Comparison of ENCODE assay signal across 18 cellular contexts in genomic region chr6:7100751-7101078, GRCh38. TPM values are rescaled to one million over a fixed set of nuclear protein-coding genes. Genes with fewer than 3 reads are reported as not detected.
DNase-seq lines count a peak whose midpoint lies in the region; ATAC-seq, FAIRE-seq and TF ChIP-seq lines count a peak whose summit lies in the region.
"Had no signal": no experiment of that assay in that cellular context is flagged by ENCODE, and none has a peak within 500 bp of the region (broad histone marks: within the 10 kb centered on the region; RNA-seq: fewer than 3 reads in every experiment).

No MANE protein-coding gene starts in this region.

- no peak for ATAC-seq in HG02798 (IDR thresholded peaks at IDR 0.05; ENCODE audit: poor library complexity, unreplicated experiment)
- no peak for ATAC-seq in SK-N-SH treated with all-trans-retinoic acid at 6 μM for 48 hours

- CTCF ChIA-PET in H1 (lab: Charles Lee; ENCODE audit: partially characterized antibody) = interaction anchor here (1.2 to 1.3 kb wide), 2 partner anchors 138 to 139 kb away, joined by 4 read pairs; no protein-coding TSS in a partner anchor

- no peaks in the 10 kb centered on the region; a peak in 1 of 22 replicates for H3K9me3 ChIP-seq in BLaER1 treated with 17β-estradiol and CSF1 and Interleukin-3, amounts not matched to agents 10 nM and 100 nM (replicated peaks in 1 of 11)
- H3K9me3 ChIP-seq in Loucy (ENCODE audit: insufficient read depth, low read depth, low read length) (no peaks in the 10 kb centered on the region), H1 (ENCODE audit: insufficient read depth in 2 of 2, low read depth in 1 of 2, low read length in 1 of 2) (no peaks in the 10 kb centered on the region), vagina (no peaks in the 10 kb centered on the region)

- TF ChIP-seq POLR2A in H1 (IDR thresholded peaks at IDR 0.05; ENCODE audit: control extremely low read depth in 1 of 2, low read depth in 2 of 2, low read length in 2 of 2) (no peak), vagina (IDR thresholded peaks at IDR 0.05) (no peak)

- no peak overlapping the region for H3K9ac ChIP-seq in BLaER1 treated with 17β-estradiol and CSF1 and Interleukin-3, amounts not matched to agents 10 nM and 100 nM
- H3K9ac ChIP-seq in Loucy (ENCODE audit: low read depth, low read length, poor library complexity, severe bottlenecking) = no peak overlapping the region
- no peak overlapping the region for H3K9ac ChIP-seq in H1 (replicated peaks in 1 of 4; ENCODE audit: extremely low read depth in 1 of 4, low read depth in 3 of 4, low read length in 3 of 4)

- H3K36me3 ChIP-seq in BLaER1 treated with 17β-estradiol and CSF1 and Interleukin-3, amounts not matched to agents 10 nM and 100 nM = peaks cover 0 to 5% (median 0%) of the 10 kb centered on the region in 11 experiments; a peak in 2 of 22 replicates
- H3K36me3 ChIP-seq in Loucy (ENCODE audit: insufficient read depth, low read length) (no peaks in the 10 kb centered on the region), H1 (ENCODE audit: control insufficient read depth in 2 of 4, insufficient read depth in 4 of 4, low read length in 3 of 4) (no peaks in the 10 kb centered on the region), vagina (no peaks in the 10 kb centered on the region)

- no peak for TF ChIP-seq EP300 in H1 (IDR thresholded peaks at IDR 0.05; ENCODE audit: borderline replicate concordance in 1 of 2, low read depth in 2 of 2, low read length in 2 of 2)

- H3K27me3 Mint-ChIP-seq in osteocyte (ENCODE audit: unreplicated experiment) = no peaks in the 10 kb centered on the region
- H3K27me3 Mint-ChIP-seq: B cell had no signal

- H3K4me1 ChIP-seq in BLaER1 treated with 17β-estradiol and CSF1 and Interleukin-3, amounts not matched to agents 10 nM and 100 nM = peaks cover 8 to 36% (median 22%) of the 10 kb centered on the region in 10 experiments; a peak in 19 of 20 replicates
- H3K4me1 ChIP-seq in Loucy (ENCODE audit: insufficient read depth, low read length, poor library complexity, severe bottlenecking) (peaks cover 20% of the 10 kb centered on the region), H1 (replicated peaks in 1 of 4; ENCODE audit: control insufficient read depth in 3 of 4, insufficient read depth in 4 of 4, low read length in 3 of 4) (peaks cover 0 to 8% (median 3%) of the 10 kb centered on the region in 4 experiments; a peak in 3 of 7 replicates), vagina (no peaks in the 10 kb centered on the region)

- TF ChIP-seq CTCF in Loucy (conservative IDR thresholded peaks at IDR 0.05; ENCODE audit: low read length) = no peak
- TF ChIP-seq CTCF in H1 (IDR thresholded peaks at IDR 0.05; ENCODE audit: control extremely low read depth in 1 of 3, insufficient read depth in 1 of 3, low read depth in 1 of 3, low read length in 3 of 3) = no peak
- TF ChIP-seq CTCF in osteocyte (IDR thresholded peaks at IDR 0.05) = no peak
- no peak for TF ChIP-seq CTCF in vagina (IDR thresholded peaks at IDR 0.05)

- H4K91ac ChIP-seq in H1 (replicated peaks; ENCODE audit: insufficient read length, low read length) = peak overlapping the region; percentile 34

- no peak overlapping the region for H3K23ac ChIP-seq in H1 (ENCODE audit: insufficient read length)

- no peak overlapping the region for H4K8ac ChIP-seq in H1 (ENCODE audit: extremely low read depth, insufficient read depth, low read length)

- H2AFZ ChIP-seq in Loucy (ENCODE audit: low read length) = peak overlapping the region; percentile 70
- H2AFZ ChIP-seq in H1 (ENCODE audit: low read length) = no peak overlapping the region

- no peaks in the 10 kb centered on the region for H3K27me3 ChIP-seq in BLaER1 treated with 17β-estradiol and CSF1 and Interleukin-3, amounts not matched to agents 10 nM and 100 nM
- H3K27me3 ChIP-seq in Loucy (ENCODE audit: insufficient read depth, low read length, poor library complexity, severe bottlenecking) = no peaks in the 10 kb centered on the region
- H3K27me3 ChIP-seq in H1 (replicated peaks in 1 of 4; ENCODE audit: control insufficient read depth in 3 of 4, extremely low read depth in 1 of 4, insufficient read depth in 3 of 4, low read length in 3 of 4) = peaks cover 0 to 3% (median under 1%) of the 10 kb centered on the region in 4 experiments; a peak in 3 of 7 replicates
- H3K27me3 ChIP-seq in vagina = no peaks in the 10 kb centered on the region

- no peak overlapping the region for H3K4me3 ChIP-seq in BLaER1 treated with 17β-estradiol and CSF1 and Interleukin-3, amounts not matched to agents 10 nM and 100 nM
- no peak overlapping the region for H3K4me3 ChIP-seq in Loucy (ENCODE audit: low read length, poor library complexity, severe bottlenecking)
- H3K4me3 ChIP-seq in H1 (ENCODE audit: extremely low read depth in 1 of 4, insufficient read depth in 2 of 4, low read depth in 3 of 4, low read length in 4 of 4) = no peak overlapping the region
- H3K4me3 ChIP-seq in vagina = no peak overlapping the region

- H2BK12ac ChIP-seq in H1 (ENCODE audit: low read depth, low read length) = no peak overlapping the region

- H2BK15ac ChIP-seq in H1 (ENCODE audit: low read length) = no peak overlapping the region

- H4K20me1 ChIP-seq in BLaER1 treated with 17β-estradiol and CSF1 and Interleukin-3, amounts not matched to agents 10 nM and 100 nM = peaks cover 0 to 18% (median 0%) of the 10 kb centered on the region in 11 experiments; a peak in 2 of 22 replicates
- H4K20me1 ChIP-seq in Loucy (ENCODE audit: insufficient read depth, low read length, poor library complexity, severe bottlenecking) (no peaks in the 10 kb centered on the region), H1 (replicated peaks in 1 of 2; ENCODE audit: control insufficient read depth in 1 of 2, insufficient read depth in 2 of 2, low read length in 2 of 2) (no peaks in the 10 kb centered on the region)

- H4K5ac ChIP-seq in H1 (ENCODE audit: insufficient read length, low read depth, low read length) = no peak overlapping the region

- H3K18ac ChIP-seq in H1 (ENCODE audit: extremely low read depth, low read length) = no peak overlapping the region

- intact Hi-C loops in vagina (cut with DNase I) = loop anchor here (10.0 kb wide), 1 partner anchor 144 kb away; no protein-coding TSS in a partner anchor

- peak overlapping the region in 6 of 11 experiments; percentile 13 to 85 (median 60); a peak in 7 of 22 replicates for H3K4me2 ChIP-seq in BLaER1 treated with 17β-estradiol and CSF1 and Interleukin-3, amounts not matched to agents 10 nM and 100 nM
- H3K4me2 ChIP-seq in Loucy (ENCODE audit: low read depth, low read length, poor library complexity, severe bottlenecking) = no peak overlapping the region
- no peak overlapping the region for H3K4me2 ChIP-seq in H1 (ENCODE audit: insufficient read depth in 1 of 2, low read depth in 2 of 2, low read length in 2 of 2)

- TF ChIP-seq RAD21 in H1 (IDR thresholded peaks at IDR 0.05 in 1 of 2, conservative IDR thresholded peaks at IDR 0.05 in 1 of 2; ENCODE audit: low read depth in 2 of 2, low read length in 2 of 2) = no peak

- H3K56ac ChIP-seq in H1 (replicated peaks; ENCODE audit: insufficient read length, low read depth, low read length) = no peak overlapping the region

- H3K4ac ChIP-seq in H1 (replicated peaks; ENCODE audit: insufficient read length, low read depth, low read length) = no peak overlapping the region

- no peak for DNase-seq in H1 (ENCODE audit: low read depth in 1 of 2, low spot score in 2 of 2)
- peak; percentile 56 for DNase-seq in osteocyte (ENCODE audit: extremely low spot score, unreplicated experiment)
- no peak for DNase-seq in AG08395 (ENCODE audit: low spot score)
- no peak for DNase-seq in vagina (ENCODE audit: extremely low spot score in 2 of 2)
- DNase-seq: 8988T; C1 segment of cervical spinal cord; CD4-positive, CD25-positive, alpha-beta regulatory T cell; CD8-positive, alpha-beta memory T cell; COR-L47; GOT3; H9 had no signal

- WGBS in H1 (ENCODE audit: extremely low coverage in 1 of 2, insufficient coverage in 1 of 2, insufficient read length in 1 of 2, insufficient replicate concordance in 2 of 2, low coverage in 1 of 2, low lambda C conversion rate in 2 of 2, missing lambda C conversion rate in 1 of 2), 2 experiments = 86% methylated on average over 10 of the region's 10 CpGs; no CpG with 5 or more reads in 1 of the 2 experiments

- no peak overlapping the region for H3K27ac Mint-ChIP-seq in osteocyte (ENCODE audit: unreplicated experiment)
- H3K27ac Mint-ChIP-seq: B cell; CD4-positive, CD25-positive, alpha-beta regulatory T cell; CD8-positive, alpha-beta memory T cell; H9 had no signal

- no peaks in the 10 kb centered on the region for H3K4me1 Mint-ChIP-seq in osteocyte (ENCODE audit: unreplicated experiment)

- no peak overlapping the region for H3K14ac ChIP-seq in H1 (ENCODE audit: insufficient read length)

- no peak overlapping the region for H2AK5ac ChIP-seq in H1 (ENCODE audit: low read depth, low read length)

- H2BK120ac ChIP-seq in H1 (replicated peaks; ENCODE audit: low read depth, low read length) = no peak overlapping the region

- no peak overlapping the region for H3K4me3 Mint-ChIP-seq in osteocyte (ENCODE audit: unreplicated experiment)
- H3K4me3 Mint-ChIP-seq: B cell; CD4-positive, CD25-positive, alpha-beta regulatory T cell; CD8-positive, alpha-beta memory T cell; H9 had no signal

- POLR2A ChIA-PET in H1 (lab: Charles Lee; ENCODE audit: partially characterized antibody) = interaction anchor here (1.2 kb wide), 1 partner anchor 9 kb away, joined by 3 read pairs; no protein-coding TSS in a partner anchor

- no peaks in the 10 kb centered on the region for H3K36me3 Mint-ChIP-seq in osteocyte (ENCODE audit: unreplicated experiment)
- H3K36me3 Mint-ChIP-seq: CD4-positive, CD25-positive, alpha-beta regulatory T cell had no signal

- no peaks in the 10 kb centered on the region for H3K9me2 ChIP-seq in Loucy (replicated peaks; ENCODE audit: low read depth, low read length)

- no peaks in the 10 kb centered on the region for H3K9me3 Mint-ChIP-seq in osteocyte (ENCODE audit: unreplicated experiment)
- H3K9me3 Mint-ChIP-seq: CD4-positive, CD25-positive, alpha-beta regulatory T cell; CD8-positive, alpha-beta memory T cell; H9 had no signal

- no peaks in the 10 kb centered on the region for H3F3A ChIP-seq in Loucy (ENCODE audit: low read depth)

- 0 out of 2 replicates have a peak, but pooled peaks cover 6% of the 10 kb centered on the region for H3K23me2 ChIP-seq in H1 (ENCODE audit: low read depth, low read length)

- no peak overlapping the region for H3K27ac ChIP-seq in BLaER1 treated with 17β-estradiol and CSF1 and Interleukin-3, amounts not matched to agents 10 nM and 100 nM
- H3K27ac ChIP-seq in H1 (ENCODE audit: low read depth, low read length) (no peak overlapping the region), vagina (no peak overlapping the region)

- peak overlapping the region; percentile 48; the same call in 1 of the 2 replicates for H2BK20ac ChIP-seq in H1 (ENCODE audit: low read length)

- FAIRE-seq in H1 (lab: Jason Lieb, UNC) = no peak
- FAIRE-seq: D721Med, G401.6 had no signal

- no peaks in the 10 kb centered on the region for H3K79me2 ChIP-seq in Loucy (ENCODE audit: insufficient read depth, low read length)
- H3K79me2 ChIP-seq in H1 (ENCODE audit: control insufficient read depth in 1 of 2, insufficient read depth in 2 of 2, low read length in 2 of 2) = no peaks in the 10 kb centered on the region

- H3K79me1 ChIP-seq in H1 (ENCODE audit: low read depth, low read length) = no peaks in the 10 kb centered on the region

- H2BK5ac ChIP-seq in H1 (ENCODE audit: low read depth, low read length) = 0 out of 2 replicates have a peak overlapping the region, but pooled peaks have one; percentile 24

RNA-seq across cellular contexts. Expression of gene RREB1, which starts 7.0 kb away (rescaled TPM):
- total RNA-seq in H1 (2021; fragmentation: NEBNext Ultra II Directional; extraction: Animal tissue kit (Norgen Biotek cat#: 25700)) = 30.9 and 34.7 TPM in 2 replicates
- polyA plus RNA-seq in H1 (2011; rRNA removed) = 3.9 and 5.6 TPM in 2 replicates
- polyA plus RNA-seq in H1 (2011; cell fraction: cytosol; rRNA removed) = 3.5 TPM
- 13.6 TPM for polyA plus RNA-seq in H1 (2011; cell fraction: nucleus; rRNA removed)
- polyA plus RNA-seq in H1 (2012, experiment 1 of 2) = 11.3 to 15.9 TPM (median 12.9 TPM) in 4 replicates
- 5.0 TPM for polyA plus RNA-seq in H1 (2012, experiment 2 of 2)
- polyA plus RNA-seq in H1 (2013, experiment 1 of 2) = 10.9 TPM
- 10.1 TPM for polyA plus RNA-seq in H1 (2013, experiment 2 of 2)
- 19.3 and 22.7 TPM in 2 replicates for polyA minus RNA-seq in H1 (2011; rRNA and poly(A)+ RNA removed)
- polyA minus RNA-seq in H1 (2011; cell fraction: cytosol; rRNA and poly(A)+ RNA removed) = 17.1 TPM
- 21.1 TPM for polyA minus RNA-seq in H1 (2011; cell fraction: nucleus; rRNA and poly(A)+ RNA removed)
- total RNA-seq in osteocyte = 29.4 and 29.9 TPM in 2 replicates
- total RNA-seq in vagina = 57.2 TPM

Comparison
In these comparisons a context has a peak if more than half of its experiments do, and no peak if none do; other contexts are left out.
1. H3K4me2 ChIP-seq: peak in BLaER1 treated with 17β-estradiol and CSF1 and Interleukin-3, amounts not matched to agents 10 nM and 100 nM (6 of 11); none in Loucy (single experiment) and H1 (0 of 2).